Comparison of ENCODE assay signal across 9 cellular contexts in the genomic region with DNA sequence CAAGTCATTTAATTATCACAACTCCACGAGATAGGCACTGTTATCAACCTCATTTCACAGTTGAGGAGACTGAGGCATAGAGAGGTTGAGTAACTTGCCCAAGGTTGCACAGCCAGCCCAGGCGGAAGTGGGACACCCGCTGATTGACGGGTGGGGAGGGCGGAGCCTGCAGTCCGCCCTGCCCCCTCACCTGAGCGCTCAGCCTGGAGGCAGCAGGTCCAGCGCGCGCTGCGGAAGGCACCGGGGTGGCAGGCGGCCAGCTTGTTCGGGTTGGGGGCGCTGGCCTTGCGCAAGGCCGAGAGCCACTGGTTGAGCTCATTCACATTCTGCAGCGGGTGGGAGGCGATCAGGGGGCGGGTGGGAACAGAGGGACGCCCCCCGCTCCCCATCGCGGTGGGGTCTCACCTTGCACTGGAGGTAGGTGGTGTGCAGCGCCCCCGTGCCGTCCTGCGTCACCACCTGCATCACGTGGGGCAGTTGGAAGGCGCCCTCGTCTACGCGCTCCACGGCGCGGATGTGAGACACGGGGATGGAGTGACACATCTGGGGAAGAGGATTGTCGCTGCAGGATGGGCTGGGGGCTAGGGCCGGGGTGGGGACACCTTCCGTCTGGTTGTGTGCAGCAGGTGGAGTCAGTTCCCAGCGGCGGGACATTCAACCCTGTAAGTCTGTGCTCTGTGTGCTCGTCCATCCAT. TPM values are rescaled to one million over a fixed set of nuclear protein-coding genes. Genes with fewer than 3 reads are reported as not detected.
DNase-seq lines count a peak whose midpoint lies in the region; ATAC-seq, FAIRE-seq and TF ChIP-seq lines count a peak whose summit lies in the region.
"Had no signal": no experiment of that assay in that cellular context is flagged by ENCODE, and none has a peak within 500 bp of the region (broad histone marks: within the 10 kb centered on the region; RNA-seq: fewer than 3 reads in every experiment).

No MANE protein-coding gene starts in this region.

- no peak overlapping the region for H2BK5ac ChIP-seq in neuronal stem cell (ENCODE audit: low read length)

- H3K79me2 ChIP-seq in astrocyte (ENCODE audit: insufficient read depth, low read length) = no peaks in the 10 kb centered on the region

- CTCF ChIA-PET in CD8-positive, alpha-beta memory T cell (lab: Charles Lee) = interaction anchor here (1.0 to 1.3 kb wide), 3 partner anchors 12 to 49 kb away, joined by 4 read pairs; no protein-coding TSS in a partner anchor
- CTCF ChIA-PET in T-cell (lab: Charles Lee) = interaction anchor here (0.6 to 1.2 kb wide), 5 partner anchors 24 to 126 kb away, joined by 3 to 5 read pairs (median 3); a partner anchor contains a TSS

- H2AK5ac ChIP-seq in neuronal stem cell (ENCODE audit: low read depth, low read length) = no peak overlapping the region

- H2BK120ac ChIP-seq in neuronal stem cell (ENCODE audit: low read depth, low read length) = no peak overlapping the region

- TF ChIP-seq CTCF in astrocyte (IDR thresholded peaks at IDR 0.05; ENCODE audit: insufficient read depth, low read depth, low read length) (no peak), D721Med (IDR thresholded peaks at IDR 0.05; ENCODE audit: insufficient read depth, missing control alignments) (no peak)

- no peak overlapping the region for H2BK12ac ChIP-seq in neuronal stem cell (ENCODE audit: low read length)

- WGBS in neuronal stem cell (ENCODE audit: extremely low coverage in 2 of 2, insufficient read length in 2 of 2, insufficient replicate concordance in 1 of 2), 2 donors = no CpG with 5 or more reads among the region's 43 CpGs

- H3K27me3 ChIP-seq in CD8-positive, alpha-beta memory T cell (ENCODE audit: insufficient read depth, low read length, poor library complexity, severe bottlenecking) = no peaks in the 10 kb centered on the region
- H3K27me3 ChIP-seq in astrocyte (ENCODE audit: insufficient read depth, low read length) (peaks cover 3% of the 10 kb centered on the region), neuronal stem cell (ENCODE audit: control insufficient read depth in 3 of 3, insufficient read depth in 3 of 3, low read depth in 1 of 3, low read length in 3 of 3) (peaks cover 0 to 23% (median 0%) of the 10 kb centered on the region in 3 experiments)

- H3K4me3 Mint-ChIP-seq in CD8-positive, alpha-beta memory T cell = peak overlapping the region; percentile 72 to 88 (median 80)
- H3K4me3 Mint-ChIP-seq in T-cell = peak overlapping the region; percentile 70 to 83 (median 79)
- no peak overlapping the region for H3K4me3 Mint-ChIP-seq in astrocyte (ENCODE audit: unreplicated experiment)

- H3K79me1 ChIP-seq in neuronal stem cell (ENCODE audit: low read depth, low read length) = no peaks in the 10 kb centered on the region

- H3K4me1 ChIP-seq in CD8-positive, alpha-beta memory T cell (ENCODE audit: insufficient read depth, low read length) = peaks cover 4% of the 10 kb centered on the region
- H3K4me1 ChIP-seq in astrocyte (ENCODE audit: insufficient read depth, low read length) = no peaks in the 10 kb centered on the region
- H3K4me1 ChIP-seq in neuronal stem cell (ENCODE audit: control insufficient read depth in 2 of 2, insufficient read depth in 1 of 2, low read depth in 1 of 2, low read length in 2 of 2) = peaks cover 0 to 3% of the 10 kb centered on the region in 2 donors

- peak overlapping the region; percentile 87 for H3K23ac ChIP-seq in neuronal stem cell (ENCODE audit: low read depth, low read length, poor library complexity)

- no peak overlapping the region for H3K4ac ChIP-seq in neuronal stem cell (ENCODE audit: low read length)

- H3K18ac ChIP-seq in neuronal stem cell (ENCODE audit: low read length) = peak overlapping the region; percentile 87

- peak overlapping the region; percentile 44 for H4K91ac ChIP-seq in neuronal stem cell (ENCODE audit: low read depth, low read length, poor library complexity)

- no peaks in the 10 kb centered on the region for H3K9me3 Mint-ChIP-seq in CD8-positive, alpha-beta memory T cell
- H3K9me3 Mint-ChIP-seq in T-cell (no peaks in the 10 kb centered on the region), astrocyte (ENCODE audit: unreplicated experiment) (no peaks in the 10 kb centered on the region)

- H3K4me2 ChIP-seq in astrocyte (ENCODE audit: low read length) (no peak overlapping the region), neuronal stem cell (ENCODE audit: insufficient read depth, low read length, poor library complexity, severe bottlenecking) (peak overlapping the region; percentile 58)

- peak overlapping the region; percentile 47 for H3K4me3 ChIP-seq in CD8-positive, alpha-beta memory T cell (ENCODE audit: low read length)
- H3K4me3 ChIP-seq in astrocyte (ENCODE audit: insufficient read depth, low read depth, low read length) (no peak overlapping the region), neuronal stem cell (ENCODE audit: low read length in 2 of 2) (peak overlapping the region in 1 of 2 donors; percentile 73)

- no peaks in the 10 kb centered on the region for H4K20me1 ChIP-seq in astrocyte (ENCODE audit: insufficient read depth, low read length)

- no peak for FAIRE-seq in astrocyte (lab: Jason Lieb, UNC)
- FAIRE-seq in D721Med (lab: Jason Lieb, UNC) = no peak

- peaks cover 0 to 3% of the 10 kb centered on the region in 2 donors for H3K27me3 Mint-ChIP-seq in CD8-positive, alpha-beta memory T cell
- H3K27me3 Mint-ChIP-seq in T-cell (no peaks in the 10 kb centered on the region), astrocyte (ENCODE audit: low read depth, unreplicated experiment) (peaks cover 59% of the 10 kb centered on the region)

- no peak overlapping the region for H4K8ac ChIP-seq in neuronal stem cell (ENCODE audit: low read depth, low read length)

- H2AFZ ChIP-seq in astrocyte (ENCODE audit: low read depth, low read length) (peak overlapping the region; percentile 10), neuronal stem cell (ENCODE audit: low read length) (no peak overlapping the region)

- no peak overlapping the region for H3K9ac ChIP-seq in astrocyte (ENCODE audit: low read length)
- H3K9ac ChIP-seq in neuronal stem cell (ENCODE audit: low read depth, low read length, poor library complexity) = peak overlapping the region; percentile 7

- POLR2A ChIA-PET in CD8-positive, alpha-beta memory T cell (lab: Charles Lee) = no interaction called here
- POLR2A ChIA-PET in T-cell (lab: Charles Lee) = interaction anchor here (0.6 kb wide), 2 partner anchors 42 to 67 kb away, joined by 3 to 5 read pairs; no protein-coding TSS in a partner anchor

- no peaks in the 10 kb centered on the region for H3K36me3 Mint-ChIP-seq in CD8-positive, alpha-beta memory T cell
- H3K36me3 Mint-ChIP-seq in T-cell (no peaks in the 10 kb centered on the region), astrocyte (ENCODE audit: low read depth, unreplicated experiment) (peaks cover 1% of the 10 kb centered on the region)

- no peak overlapping the region for H3K27ac ChIP-seq in CD8-positive, alpha-beta memory T cell (ENCODE audit: low read depth, low read length)
- H3K27ac ChIP-seq in astrocyte (ENCODE audit: low read depth, low read length) = no peak overlapping the region
- H3K27ac ChIP-seq in neuronal stem cell (replicated peaks; ENCODE audit: low read length) = no peak overlapping the region

- H3K27ac Mint-ChIP-seq in CD8-positive, alpha-beta memory T cell = peak overlapping the region in 6 of 8 donors; percentile 38 to 83 (median 72)
- H3K27ac Mint-ChIP-seq in T-cell (peak overlapping the region; percentile 49 to 71), astrocyte (ENCODE audit: unreplicated experiment) (no peak overlapping the region)

- in situ Hi-C loops in KBM-7 (cut with MboI; ENCODE audit: low pct_unique_long_range_greater_than_20kb, low sequenced_read_pairs) = no loop called here

- H3K36me3 ChIP-seq in CD8-positive, alpha-beta memory T cell (ENCODE audit: insufficient read depth, low read length) = no peaks in the 10 kb centered on the region
- H3K36me3 ChIP-seq in astrocyte (ENCODE audit: insufficient read depth, low read length) = no peaks in the 10 kb centered on the region
- H3K36me3 ChIP-seq in neuronal stem cell (replicated peaks in 1 of 2; ENCODE audit: control insufficient read depth in 2 of 2, insufficient read depth in 2 of 2, low read length in 2 of 2) = no peaks in the 10 kb centered on the region

- no peak overlapping the region for H3K14ac ChIP-seq in neuronal stem cell (ENCODE audit: low read length)

- H3K9me3 ChIP-seq in CD8-positive, alpha-beta memory T cell (ENCODE audit: low read length) = no peaks in the 10 kb centered on the region
- no peaks in the 10 kb centered on the region for H3K9me3 ChIP-seq in astrocyte (ENCODE audit: insufficient read depth, low read depth, low read length)
- no peaks in the 10 kb centered on the region for H3K9me3 ChIP-seq in neuronal stem cell (replicated peaks in 1 of 2; ENCODE audit: control insufficient read depth in 2 of 2, insufficient read depth in 1 of 2, low read depth in 1 of 2, low read length in 2 of 2)

- peak; percentile 36 to 75 (median 56) for DNase-seq in CD8-positive, alpha-beta memory T cell
- DNase-seq in T-cell = peak; percentile 45 to 80 (median 66)
- no peak for DNase-seq in astrocyte (ENCODE audit: low read depth)
- no peak for DNase-seq in neuronal stem cell (ENCODE audit: low spot score)
- DNase-seq in D721Med (ENCODE audit: insufficient read length, low spot score) = no peak
- no peak for DNase-seq in SHP77 treated with DMSO at 0.1 percent for 48 hours (lab: John Stamatoyannopoulos, UW)
- no peak for DNase-seq in KBM-7

- H2BK15ac ChIP-seq in neuronal stem cell (ENCODE audit: low read length) = peak overlapping the region; percentile 12

- ATAC-seq in T-cell (replicated peaks in 1 of 4) (peak; percentile 89 to 96 (median 92)), GM19328 (IDR thresholded peaks at IDR 0.05; ENCODE audit: unreplicated experiment) (no peak)

- H3K4me1 Mint-ChIP-seq in CD8-positive, alpha-beta memory T cell = peaks cover 5 to 16% (median 8%) of the 10 kb centered on the region in 3 donors
- H3K4me1 Mint-ChIP-seq in T-cell = peaks cover 9 to 19% (median 13%) of the 10 kb centered on the region in 3 donors
- H3K4me1 Mint-ChIP-seq in astrocyte (ENCODE audit: low read depth, unreplicated experiment) = no peaks in the 10 kb centered on the region

RNA-seq across cellular contexts. Expression of a gene that starts 31.7 kb away (rescaled TPM):
- total RNA-seq in CD8-positive, alpha-beta memory T cell = under 1 TPM; 0.51 to 0.72 TPM
- 0.45 TPM for polyA plus RNA-seq in CD8-positive, alpha-beta memory T cell
- total RNA-seq in T-cell = 1 to 10 TPM in 2 of 5 donors, under 1 TPM in 3; 0.43 to 2.9 (median 0.85) TPM
- 0.43 and 0.48 TPM in 2 replicates for total RNA-seq in astrocyte
- 0.26 TPM for polyA plus RNA-seq in neuronal stem cell (2013, experiment 1 of 2)
- 0.19 TPM for polyA plus RNA-seq in neuronal stem cell (2013, experiment 2 of 2)
- total RNA-seq: pulmonary artery endothelial cell had no signal

RNA-seq across cellular contexts. Expression of a gene that starts 45.6 kb away (rescaled TPM):
- total RNA-seq in CD8-positive, alpha-beta memory T cell = under 1 TPM; 0.16 to 0.33 TPM
- polyA plus RNA-seq in CD8-positive, alpha-beta memory T cell = not detected
- total RNA-seq in T-cell = under 1 TPM in 2 of 5 donors, not detected in 3; 0.25 to 0.69 TPM
- not detected in 2 replicates for total RNA-seq in astrocyte
- 0.22 TPM for polyA plus RNA-seq in neuronal stem cell (2013, experiment 1 of 2)
- polyA plus RNA-seq in neuronal stem cell (2013, experiment 2 of 2) = 0.19 TPM
- total RNA-seq: pulmonary artery endothelial cell had no signal

RNA-seq across cellular contexts. Expression of a gene that starts 47.4 kb away (rescaled TPM):
- 1 to 10 TPM; 2.0 to 2.2 TPM for total RNA-seq in CD8-positive, alpha-beta memory T cell
- polyA plus RNA-seq in CD8-positive, alpha-beta memory T cell = 0.98 TPM
- total RNA-seq in T-cell = 10 to 100 TPM in 3 of 5 donors, 1 to 10 TPM in 2; 5.6 to 12.0 (median 10.4) TPM
- 4.6 and 5.5 TPM in 2 replicates for total RNA-seq in astrocyte
- 8.5 TPM for polyA plus RNA-seq in neuronal stem cell (2013, experiment 1 of 2)
- 8.4 TPM for polyA plus RNA-seq in neuronal stem cell (2013, experiment 2 of 2)
- total RNA-seq: pulmonary artery endothelial cell had no signal

Comparison
In these comparisons a context has a peak if more than half of its experiments do, and no peak if none do; other contexts are left out.
1. DNase-seq: peak in CD8-positive, alpha-beta memory T cell (5 of 5) and T-cell (34 of 34); none in astrocyte (single experiment), neuronal stem cell (single experiment), D721Med (single experiment), SHP77 treated with DMSO at 0.1 percent for 48 hours (single experiment) and KBM-7 (single experiment).